In the genomic region with DNA sequence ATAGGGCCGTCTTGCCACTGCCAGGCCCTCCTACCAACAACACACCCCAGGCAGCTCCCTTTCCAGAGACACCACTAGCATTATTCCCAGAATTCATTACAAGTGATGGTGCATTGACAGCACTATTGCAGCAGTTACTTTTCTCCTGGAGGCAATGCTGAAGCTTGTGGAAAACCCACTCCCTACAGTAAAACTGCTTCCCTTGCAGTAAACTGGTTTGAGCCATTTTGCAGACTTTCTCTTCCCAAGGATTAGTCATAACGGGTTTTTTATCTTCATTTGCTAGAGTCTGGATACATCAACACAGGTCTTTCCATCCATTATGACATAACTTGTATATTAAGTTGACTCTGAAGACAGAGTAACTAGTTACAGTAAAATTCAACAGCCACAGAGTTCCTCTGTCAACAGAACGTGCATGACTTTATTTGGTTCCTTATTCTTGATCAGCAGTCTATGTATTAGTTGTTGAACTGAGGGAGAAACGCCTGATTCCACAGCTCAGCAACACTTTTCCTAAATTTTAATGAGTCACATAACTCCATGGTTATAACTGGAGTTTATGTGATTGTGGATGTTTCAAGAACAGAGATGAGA, we compare ENCODE assay signal across 10 cellular contexts. TPM values are rescaled to one million over a fixed set of nuclear protein-coding genes. Genes with fewer than 3 reads are reported as not detected.
DNase-seq lines count a peak whose midpoint lies in the region; ATAC-seq and TF ChIP-seq lines count a peak whose summit lies in the region.
"Had no signal": no experiment of that assay in that cellular context is flagged by ENCODE, and none has a peak within 500 bp of the region (broad histone marks: within the 10 kb centered on the region; RNA-seq: fewer than 3 reads in every experiment).

No MANE protein-coding gene starts in this region.

- H4K8ac ChIP-seq in mesendoderm (ENCODE audit: low read depth, low read length) = no peak overlapping the region

- TF ChIP-seq CTCF in AG09309 (IDR thresholded peaks at IDR 0.05; ENCODE audit: control insufficient read depth, insufficient read depth, low read depth, low read length, missing control alignments) (no peak), choroid plexus epithelial cell (conservative IDR thresholded peaks at IDR 0.05; ENCODE audit: low read depth, low read length) (no peak)

- H3K23ac ChIP-seq in mesendoderm (ENCODE audit: low read length) = no peak overlapping the region

- peaks cover 35% of the 10 kb centered on the region for H3K79me2 ChIP-seq in mesendoderm (ENCODE audit: control insufficient read depth, insufficient read depth, low read length)

- no peak overlapping the region for H3K27ac ChIP-seq in mesendoderm (ENCODE audit: low read depth, low read length)

- peak overlapping the region; percentile 42 for H3K4me2 ChIP-seq in mesendoderm (ENCODE audit: low read length)

- H3K4ac ChIP-seq in mesendoderm (ENCODE audit: low read depth, low read length) = no peak overlapping the region

- no peak for ATAC-seq in activated CD4-positive, CD25-positive, alpha-beta regulatory T cell treated with anti-CD3 and anti-CD28 coated beads, Interleukin-2, amount 50 U/mL, for 24 hours
- ATAC-seq in GM19328 (IDR thresholded peaks at IDR 0.05; ENCODE audit: unreplicated experiment) = no peak

- H3K4me3 ChIP-seq in AG09309 (ENCODE audit: control insufficient read depth, low read depth, low read length) (peak overlapping the region; percentile 92), choroid plexus epithelial cell (ENCODE audit: low read depth, low read length) (peak overlapping the region; percentile 87), mesendoderm (ENCODE audit: low read length) (no peak overlapping the region)

- H2BK120ac ChIP-seq in mesendoderm (ENCODE audit: low read depth, low read length) = no peak overlapping the region

- no peak overlapping the region for H3K18ac ChIP-seq in mesendoderm (ENCODE audit: low read length)

- H3K4me1 ChIP-seq in mesendoderm (ENCODE audit: control insufficient read depth, low read depth, low read length) = peaks cover 4% of the 10 kb centered on the region

- no peaks in the 10 kb centered on the region for H3K36me3 ChIP-seq in mesendoderm (ENCODE audit: control insufficient read depth, insufficient read depth, low read length)

- DNase-seq in AG09309 (ENCODE audit: low read depth) = no peak
- peak; percentile 10 for DNase-seq in LHCN-M2 (ENCODE audit: low read depth)
- peak; percentile 32 for DNase-seq in choroid plexus epithelial cell (ENCODE audit: low read depth)
- peak; percentile 7 for DNase-seq in mesendoderm
- no peak for DNase-seq in stimulated activated naive CD4-positive, alpha-beta T cell (lab: John Stamatoyannopoulos, UW)
- DNase-seq in SKM-1 (lab: John Stamatoyannopoulos, UW; ENCODE audit: unreplicated experiment) = no peak
- DNase-seq: activated naive CD8-positive, alpha-beta T cell treated with anti-CD3 and anti-CD28 coated beads for 36 hours; DMS79 treated with DMSO at 0.1 percent for 48 hours had no signal

- peak overlapping the region; percentile 40 for H3K56ac ChIP-seq in mesendoderm (ENCODE audit: low read length)

- H3K79me1 ChIP-seq in mesendoderm (ENCODE audit: low read length) = no peaks in the 10 kb centered on the region

- peak overlapping the region; percentile 42 for H3K9ac ChIP-seq in mesendoderm (ENCODE audit: low read length)

- no peaks in the 10 kb centered on the region for H3K27me3 ChIP-seq in mesendoderm (ENCODE audit: insufficient read depth, low read length, poor library complexity)

- no CpG with 5 or more reads among the region's 4 CpGs for WGBS in mesendoderm (ENCODE audit: extremely low coverage, insufficient coverage, low lambda C conversion rate)

- no peak overlapping the region for H2AK5ac ChIP-seq in mesendoderm (ENCODE audit: low read length)

- H4K5ac ChIP-seq in mesendoderm (ENCODE audit: low read length) = no peak overlapping the region

- no peak overlapping the region for H2BK15ac ChIP-seq in mesendoderm (replicated peaks; ENCODE audit: low read depth)

- no peak overlapping the region for H2BK5ac ChIP-seq in mesendoderm (ENCODE audit: low read length)

RNA-seq across cellular contexts. Expression of gene ANKRD50, which starts 2.2 kb away (rescaled TPM):
- 13.0 and 16.3 TPM in 2 replicates for total RNA-seq in LHCN-M2 (2014; rRNA removed)
- 5.4 TPM for polyA plus RNA-seq in LHCN-M2 (2012)
- polyA plus RNA-seq in mesendoderm (2013, experiment 1 of 2) = 7.2 TPM
- polyA plus RNA-seq in mesendoderm (2013, experiment 2 of 2) = 7.2 TPM

Comparison
In these comparisons a context has a peak if more than half of its experiments do, and no peak if none do; other contexts are left out.
1. DNase-seq: peak in LHCN-M2 (single experiment), choroid plexus epithelial cell (single experiment) and mesendoderm (single experiment); none in AG09309 (single experiment), stimulated activated naive CD4-positive, alpha-beta T cell (0 of 6) and SKM-1 (single experiment).